Comparison of ENCODE assay signal across 1 cellular context in the genomic region with DNA sequence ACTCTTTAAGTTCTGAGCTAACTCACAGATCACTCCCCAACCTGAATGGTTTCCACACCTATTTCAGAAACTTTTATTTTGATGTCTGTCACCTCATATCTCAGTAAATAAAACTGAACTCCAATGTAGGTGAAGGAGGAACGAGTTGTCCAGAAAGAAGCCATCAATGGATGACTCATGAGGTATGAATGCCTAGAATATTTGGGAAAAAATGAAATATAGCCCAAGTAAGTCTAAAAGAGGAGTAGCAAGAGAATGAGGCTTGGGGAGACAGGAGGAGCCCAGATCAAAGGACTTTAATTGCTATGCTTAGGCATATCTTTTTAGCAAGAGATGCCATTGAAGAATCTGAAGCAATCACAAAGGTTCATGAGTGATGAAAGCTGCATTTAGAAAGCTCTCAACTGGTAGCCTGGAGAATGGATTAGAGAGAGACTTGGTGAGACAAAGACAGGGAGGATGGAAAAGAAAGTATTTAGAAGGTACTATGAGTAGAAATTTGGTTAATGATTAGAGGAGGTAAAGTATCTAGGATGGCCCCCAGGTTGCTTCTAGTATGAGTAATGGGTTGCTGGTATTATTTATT.
TF ChIP-seq lines count a peak whose summit lies in the region.

No MANE protein-coding gene starts in this region.

TF ChIP-seq in GM23338, 12 proteins besides CTCF, POLR2A, EP300 and RAD21 (continued from another document):
- TF ChIP-seq, protein P1, sequence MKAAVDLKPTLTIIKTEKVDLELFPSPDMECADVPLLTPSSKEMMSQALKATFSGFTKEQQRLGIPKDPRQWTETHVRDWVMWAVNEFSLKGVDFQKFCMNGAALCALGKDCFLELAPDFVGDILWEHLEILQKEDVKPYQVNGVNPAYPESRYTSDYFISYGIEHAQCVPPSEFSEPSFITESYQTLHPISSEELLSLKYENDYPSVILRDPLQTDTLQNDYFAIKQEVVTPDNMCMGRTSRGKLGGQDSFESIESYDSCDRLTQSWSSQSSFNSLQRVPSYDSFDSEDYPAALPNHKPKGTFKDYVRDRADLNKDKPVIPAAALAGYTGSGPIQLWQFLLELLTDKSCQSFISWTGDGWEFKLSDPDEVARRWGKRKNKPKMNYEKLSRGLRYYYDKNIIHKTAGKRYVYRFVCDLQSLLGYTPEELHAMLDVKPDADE (IDR thresholded peaks at IDR 0.05) = no peak
- no peak for TF ChIP-seq STAT1 (IDR thresholded peaks at IDR 0.05; ENCODE audit: unreplicated experiment)
- no peak for TF ChIP-seq EZH2phosphoT487 (IDR thresholded peaks at IDR 0.05; ENCODE audit: unreplicated experiment)
- TF ChIP-seq POLR2AphosphoS5 (IDR thresholded peaks at IDR 0.05; ENCODE audit: low read depth) = no peak
- TF ChIP-seq EZH2 (IDR thresholded peaks at IDR 0.05; ENCODE audit: low read depth, unreplicated experiment) = no peak
- no peak for TF ChIP-seq ZNF331 (CRISPR knock-in tag; IDR thresholded peaks at IDR 0.05; ENCODE audit: low read depth)
- TF ChIP-seq NANOG (IDR thresholded peaks at IDR 0.05; ENCODE audit: borderline replicate concordance) = no peak
TF ChIP-seq in GM23338: peak in this region for 0.
